ENCODE assay signal across 24 cellular contexts in the genomic region with DNA sequence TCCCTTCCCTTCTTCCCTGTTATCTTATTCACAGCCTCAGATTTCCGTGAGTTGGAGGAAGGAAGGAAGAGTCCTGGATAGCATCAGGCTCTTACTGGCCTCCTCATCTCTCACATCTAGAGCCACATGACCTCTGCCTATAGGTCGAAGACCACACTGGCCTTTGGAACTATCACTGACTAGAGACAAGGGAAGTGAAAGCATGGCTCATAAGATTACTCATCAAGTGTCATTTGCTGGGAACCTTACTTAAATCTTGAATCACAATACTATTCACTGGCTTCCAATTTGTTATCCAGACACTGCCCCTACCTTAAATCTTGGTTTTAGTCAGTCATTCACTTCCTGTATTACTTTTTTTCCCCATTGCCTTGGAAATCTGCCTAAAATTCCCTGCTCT.
A peak's percentile ranks its signal among the peaks of the same experiment; 100 is the strongest.
DNase-seq lines count a peak whose midpoint lies in the region; ATAC-seq, FAIRE-seq and TF ChIP-seq lines count a peak whose summit lies in the region.
"Had no signal": no experiment of that assay in that cellular context is flagged by ENCODE, and none has a peak within 500 bp of the region (broad histone marks: within the 10 kb centered on the region; RNA-seq: fewer than 3 reads in every experiment).

No MANE protein-coding gene starts in this region.

- TF ChIP-seq POLR2A in GM12891 (IDR thresholded peaks at IDR 0.05; ENCODE audit: low read depth, low read length) = no peak

- ATAC-seq in GM21529 (IDR thresholded peaks at IDR 0.05; ENCODE audit: unreplicated experiment) = peak; percentile 72
- ATAC-seq in HG03378 (IDR thresholded peaks at IDR 0.05; ENCODE audit: unreplicated experiment) = peak; percentile 79
- no peak for ATAC-seq in GM21825 (IDR thresholded peaks at IDR 0.05; ENCODE audit: unreplicated experiment)
- ATAC-seq in HG03039 (IDR thresholded peaks at IDR 0.05; ENCODE audit: unreplicated experiment) = no peak

- FAIRE-seq in GM12891 (lab: Jason Lieb, UNC) = no peak
- no peak for FAIRE-seq in GM19239 (lab: Jason Lieb, UNC)
- FAIRE-seq: A204.1, bronchial epithelial cell had no signal

- DNase-seq in GM12891 (ENCODE audit: insufficient read length, low spot score) = no peak
- peak; percentile 10 for DNase-seq in NOMO-1 treated with dmso at 0.1 percent for 144 hours (lab: John Stamatoyannopoulos, UW; ENCODE audit: unreplicated experiment)
- no peak for DNase-seq in NCI-H82 treated with DMSO at 0.1 percent for 48 hours (lab: John Stamatoyannopoulos, UW; ENCODE audit: unreplicated experiment)
- DNase-seq in GM19239 (ENCODE audit: insufficient read length, low spot score) = no peak
- DNase-seq: activated CD8-positive, alpha-beta memory T cell treated with anti-CD3 and anti-CD28 coated beads for 24 hours; activated T-cell treated with anti-CD3 and anti-CD28 coated beads, Interleukin-2, amount 50 U/mL, for 1 hour; adrenal gland; AML-193; CD4-positive, alpha-beta memory T cell; foreskin melanocyte; immature natural killer cell; KBM-7; mesenchymal stem cell; MG63; NCI-H2171; NCI-H524 treated with DMSO at 0.1 percent for 48 hours; RPMI8226; transverse colon had no signal

TF ChIP-seq in GM12891, 5 proteins besides CTCF, POLR2A, EP300 and RAD21:
- TF ChIP-seq TAF1 (IDR thresholded peaks at IDR 0.05; ENCODE audit: low read depth, low read length) (no peak), POU2F2 (IDR thresholded peaks at IDR 0.05; ENCODE audit: low read depth, low read length) (no peak), PAX5 (IDR thresholded peaks at IDR 0.05; ENCODE audit: insufficient read depth, low read length, severe bottlenecking) (no peak), POLR2AphosphoS5 (IDR thresholded peaks at IDR 0.05; ENCODE audit: low read depth, low read length) (no peak), SPI1 (IDR thresholded peaks at IDR 0.05; ENCODE audit: low read depth, low read length) (peak; percentile 57)

Comparison
In these comparisons a context has a peak if more than half of its experiments do, and no peak if none do; other contexts are left out.
1. ATAC-seq: peak in GM21529 (single experiment) and HG03378 (single experiment); none in GM21825 (single experiment) and HG03039 (single experiment).